ENCODE assay signal across 14 cellular contexts in the genomic region with DNA sequence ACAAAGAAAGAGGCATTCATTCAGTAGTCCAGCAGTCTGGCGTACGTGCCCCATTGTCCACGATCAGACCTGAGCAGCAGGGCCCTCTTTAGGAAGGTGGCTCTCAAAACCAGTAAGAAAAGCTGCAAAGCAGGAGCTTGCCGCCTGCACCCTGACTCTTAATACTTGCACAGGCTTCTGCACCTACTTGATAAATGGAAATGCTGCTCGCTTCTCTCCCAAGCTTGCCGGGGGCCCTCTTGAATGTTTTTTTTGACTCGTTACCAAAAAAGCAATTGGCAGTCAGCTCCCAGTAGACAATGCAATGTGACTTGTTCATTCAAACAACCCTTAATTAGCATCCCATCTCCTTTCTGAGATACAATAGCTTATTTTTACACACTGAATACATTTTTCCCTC. TPM values are rescaled to one million over a fixed set of nuclear protein-coding genes. Genes with fewer than 3 reads are reported as not detected.
DNase-seq lines count a peak whose midpoint lies in the region; ATAC-seq and TF ChIP-seq lines count a peak whose summit lies in the region.
"Had no signal": no experiment of that assay in that cellular context is flagged by ENCODE, and none has a peak within 500 bp of the region (broad histone marks: within the 10 kb centered on the region; RNA-seq: fewer than 3 reads in every experiment).

No MANE protein-coding gene starts in this region.

- DNase-seq in NCI-H69 (lab: John Stamatoyannopoulos, UW), result peak; percentile 85
- no peak for DNase-seq in dorsolateral prefrontal cortex
- peak in 39 of 56 donors; percentile 4 to 69 (median 24) for DNase-seq in nucleus accumbens (lab: John Stamatoyannopoulos, UW)
- DNase-seq in COLO668 (lab: John Stamatoyannopoulos, UW; ENCODE audit: unreplicated experiment), result no peak
- DNase-seq in aorta, result no peak
- DNase-seq in DMS53 treated with DMSO at 0.1 percent for 48 hours (lab: John Stamatoyannopoulos, UW; ENCODE audit: unreplicated experiment), result no peak
- DNase-seq: activated B cell treated with CpG ODN at 0.5 μM for 24 hours; activated T-cell treated with anti-CD3 and anti-CD28 coated beads, Interleukin-2, amount 50 U/mL, for 48 hours; kidney glomerular epithelial cell; stimulated activated naive CD4-positive, alpha-beta T cell had no signal

- H3K4me1 ChIP-seq in HUES64 (ENCODE audit: insufficient read depth, low read length) (peaks cover 35% of the 10 kb centered on the region), aorta (ENCODE audit: control insufficient read depth in 1 of 2, insufficient read depth in 2 of 2, low read length in 2 of 2) (peaks cover 0 to 1% of the 10 kb centered on the region in 2 donors)

- H3K9me3 ChIP-seq in HUES64 (ENCODE audit: insufficient read depth, low read depth, low read length) (no peaks in the 10 kb centered on the region), aorta (ENCODE audit: control insufficient read depth, low read length) (no peaks in the 10 kb centered on the region)
- H3K9me3 ChIP-seq: esophagus muscularis mucosa, neutrophil had no signal

- H3K36me3 ChIP-seq in HUES64 (ENCODE audit: insufficient read depth, low read length) (no peaks in the 10 kb centered on the region), aorta (ENCODE audit: control insufficient read depth in 1 of 2, insufficient read depth in 2 of 2, low read length in 1 of 2) (no peaks in the 10 kb centered on the region)
- H3K36me3 ChIP-seq: esophagus muscularis mucosa, neutrophil had no signal

- H3K9ac ChIP-seq in HUES64 (ENCODE audit: low read depth, low read length), result peak overlapping the region; percentile 16

- H3K27me3 ChIP-seq in HUES64 (ENCODE audit: insufficient read depth, low read length) (no peaks in the 10 kb centered on the region), dorsolateral prefrontal cortex (no peaks in the 10 kb centered on the region), aorta (ENCODE audit: control insufficient read depth in 1 of 2, insufficient read depth in 2 of 2, low read length in 1 of 2) (no peaks in the 10 kb centered on the region)
- H3K27me3 ChIP-seq: esophagus muscularis mucosa, neutrophil had no signal

- intact Hi-C loops in dorsolateral prefrontal cortex (cut with DNase I) (loop anchor here in 1 of 2 donors (5.0 kb wide), 1 partner anchor 62 kb away; no protein-coding TSS in a partner anchor), aorta (cut with DNase I) (no loop called here)

- no peak for ATAC-seq in aorta (ENCODE audit: low FRiP score)
- ATAC-seq: HCT116 had no signal

- peak overlapping the region; percentile 18 for H3K4me3 ChIP-seq in HUES64 (ENCODE audit: low read length)
- H3K4me3 ChIP-seq in dorsolateral prefrontal cortex, result peak overlapping the region in 42 of 59 donors; percentile 0 to 61 (median 24)
- no peak overlapping the region for H3K4me3 ChIP-seq in aorta (ENCODE audit: low read length in 2 of 2)
- H3K4me3 ChIP-seq: esophagus muscularis mucosa had no signal

- WGBS in HUES64, result 43% methylated on average over 7 of the region's 7 CpGs
- 26 to 39% methylated on average over 7 of the region's 7 CpGs for WGBS in aorta, 2 donors

- peak overlapping the region; percentile 8; the same call in 1 of the 2 replicates for H3K27ac ChIP-seq in HUES64 (ENCODE audit: low read depth, low read length)
- H3K27ac ChIP-seq in dorsolateral prefrontal cortex, result peak overlapping the region in 31 of 59 donors; percentile 5 to 63 (median 37)
- H3K27ac ChIP-seq in aorta (ENCODE audit: low read depth in 1 of 2, low read length in 2 of 2), result no peak overlapping the region
- H3K27ac ChIP-seq: esophagus muscularis mucosa, neutrophil had no signal

- TF ChIP-seq CTCF in dorsolateral prefrontal cortex (IDR thresholded peaks at IDR 0.05 in 54 of 56, conservative IDR thresholded peaks at IDR 0.05 in 2 of 56; ENCODE audit: low read depth in 1 of 56, partially characterized antibody in 56 of 56), result peak in 2 of 56 donors; percentile 8 to 9

RNA-seq across cellular contexts. Expression of gene PTPRB, which starts 27.2 kb away (rescaled TPM):
- 0.45 TPM for polyA plus RNA-seq in HUES64 (2013, experiment 1 of 2)
- polyA plus RNA-seq in HUES64 (2013, experiment 2 of 2), result 0.57 TPM
- total RNA-seq in dorsolateral prefrontal cortex (10 to 100 TPM; 10.5 to 63.7 (median 25.5) TPM), aorta (10 to 100 TPM; 38.3 to 53.2 TPM)
- 1 to 10 TPM in 1 of 2 donors, under 1 TPM in 1; 0.25 to 2.0 TPM for polyA plus RNA-seq in aorta
- total RNA-seq: activated B cell treated with CpG ODN at 0.5 μM for 24 hours had no signal

Comparison
In these comparisons a context has a peak if more than half of its experiments do, and no peak if none do; other contexts are left out.
1. H3K27ac ChIP-seq: peak in HUES64 (single experiment) and dorsolateral prefrontal cortex (31 of 59); none in aorta (0 of 2).
2. H3K4me3 ChIP-seq: peak in HUES64 (single experiment) and dorsolateral prefrontal cortex (42 of 59); none in aorta (0 of 2).
3. DNase-seq: peak in NCI-H69 (single experiment) and nucleus accumbens (39 of 56); none in dorsolateral prefrontal cortex (0 of 10), COLO668 (single experiment), aorta (0 of 2) and DMS53 treated with DMSO at 0.1 percent for 48 hours (single experiment).